Comparison of ENCODE assay signal across 8 cellular contexts in genomic region chr2:38751847-38752410, GRCh38. TPM values are rescaled to one million over a fixed set of nuclear protein-coding genes. Genes with fewer than 3 reads are reported as not detected.
A peak's percentile ranks its signal among the peaks of the same experiment; 100 is the strongest.
DNase-seq lines count a peak whose midpoint lies in the region; TF ChIP-seq lines count a peak whose summit lies in the region.

No MANE protein-coding gene starts in this region.

- H3K79me2 ChIP-seq in OCI-LY3 (ENCODE audit: low read length) (peaks cover 51% of the 10 kb centered on the region), neural cell (replicated peaks; ENCODE audit: insufficient read depth, low read length) (peaks cover 33% of the 10 kb centered on the region)

- intact Hi-C loops in activated CD4-positive, alpha-beta T cell treated with anti-CD3 and anti-CD28 coated beads, Interleukin-2, amount 10 ng/mL, durations not matched to agents 24 days and 14 days (cut with micrococcal nuclease) = loop anchor here (1.0 to 5.0 kb wide), 5 partner anchors 10 to 370 kb away; partner anchors contain the start of genes GEMIN6 and SOS1

- H3K27ac Mint-ChIP-seq in activated CD4-positive, alpha-beta T cell treated with anti-CD3 and anti-CD28 coated beads, Interleukin-2, amount 10 ng/mL, durations not matched to agents 24 days and 14 days = peak overlapping the region; percentile 98

- no peak for TF ChIP-seq RAD21 in neural cell (conservative IDR thresholded peaks at IDR 0.05)

- H3K27ac ChIP-seq in OCI-LY3 (ENCODE audit: low read length) (peak overlapping the region; percentile 69), ectodermal cell (ENCODE audit: insufficient read depth, low read depth, low read length, poor library complexity, severe bottlenecking) (peak overlapping the region; percentile 92), neural cell (ENCODE audit: low read length) (peak overlapping the region; percentile 100)

- H3K4me3 ChIP-seq in OCI-LY3 (ENCODE audit: low read length) = peak overlapping the region; percentile 92
- H3K4me3 ChIP-seq in ectodermal cell (ENCODE audit: insufficient read depth, low read depth, low read length) = peak overlapping the region; percentile 72
- H3K4me3 ChIP-seq in neural cell (ENCODE audit: low read length) = peak overlapping the region; percentile 96

- peaks cover 38% of the 10 kb centered on the region for H3K4me1 Mint-ChIP-seq in activated CD4-positive, alpha-beta T cell treated with anti-CD3 and anti-CD28 coated beads, Interleukin-2, amount 10 ng/mL, durations not matched to agents 24 days and 14 days

- peak overlapping the region; percentile 91 for H3K4me3 Mint-ChIP-seq in activated CD4-positive, alpha-beta T cell treated with anti-CD3 and anti-CD28 coated beads, Interleukin-2, amount 10 ng/mL, durations not matched to agents 24 days and 14 days

- H3K4me2 ChIP-seq in OCI-LY3 (ENCODE audit: low read length) (peak overlapping the region; percentile 83), neural cell (ENCODE audit: low read length) (peak overlapping the region; percentile 69)

- no peaks in the 10 kb centered on the region for H3F3A ChIP-seq in neural cell (ENCODE audit: insufficient read depth, low read length, poor library complexity, severe bottlenecking)

- H3K9me3 Mint-ChIP-seq in activated CD4-positive, alpha-beta T cell treated with anti-CD3 and anti-CD28 coated beads, Interleukin-2, amount 10 ng/mL, durations not matched to agents 24 days and 14 days = no peaks in the 10 kb centered on the region

- no peaks in the 10 kb centered on the region for H3K9me3 ChIP-seq in OCI-LY3 (ENCODE audit: insufficient read depth, low read length)
- no peaks in the 10 kb centered on the region for H3K9me3 ChIP-seq in ectodermal cell (ENCODE audit: control insufficient read depth, low read length)
- no peaks in the 10 kb centered on the region for H3K9me3 ChIP-seq in neural cell (ENCODE audit: low read length)

- H3K4me1 ChIP-seq in OCI-LY3 (ENCODE audit: low read length) = peaks cover 43% of the 10 kb centered on the region
- H3K4me1 ChIP-seq in ectodermal cell (ENCODE audit: control insufficient read depth, insufficient read depth, low read length) = peaks cover 19% of the 10 kb centered on the region

- H3K36me3 ChIP-seq in OCI-LY3 (replicated peaks; ENCODE audit: low read depth, low read length) (peaks cover 36% of the 10 kb centered on the region), ectodermal cell (ENCODE audit: control insufficient read depth, insufficient read depth, low read length) (peaks cover 27% of the 10 kb centered on the region), neural cell (ENCODE audit: insufficient read depth, low read length) (peaks cover 19% of the 10 kb centered on the region)

- TF ChIP-seq CTCF in OCI-LY3 (IDR thresholded peaks at IDR 0.05; ENCODE audit: low read depth, low read length) = no peak
- TF ChIP-seq CTCF in neural cell (IDR thresholded peaks at IDR 0.05; ENCODE audit: poor library complexity, severe bottlenecking) = no peak

- H3K27me3 Mint-ChIP-seq in activated CD4-positive, alpha-beta T cell treated with anti-CD3 and anti-CD28 coated beads, Interleukin-2, amount 10 ng/mL, durations not matched to agents 24 days and 14 days = peaks cover 2% of the 10 kb centered on the region

- H4K20me1 ChIP-seq in OCI-LY3 (ENCODE audit: insufficient read depth, low read length) (peaks cover 33% of the 10 kb centered on the region), neural cell (ENCODE audit: insufficient read depth) (peaks cover 13% of the 10 kb centered on the region)

- H3K27me3 ChIP-seq in OCI-LY3 (ENCODE audit: low read depth, low read length) (no peaks in the 10 kb centered on the region), ectodermal cell (ENCODE audit: control insufficient read depth, insufficient read depth, low read length, poor library complexity, severe bottlenecking) (no peaks in the 10 kb centered on the region), neural cell (ENCODE audit: insufficient read depth, low read depth, low read length) (no peaks in the 10 kb centered on the region)

- peak overlapping the region; percentile 75 for H3K9ac ChIP-seq in OCI-LY3 (ENCODE audit: low read length)
- H3K9ac ChIP-seq in neural cell (ENCODE audit: low read length) = peak overlapping the region; percentile 100

- no peak for TF ChIP-seq EP300 in neural cell (conservative IDR thresholded peaks at IDR 0.05; ENCODE audit: poor library complexity, severe bottlenecking)

- no peaks in the 10 kb centered on the region for H3K9me2 ChIP-seq in neural cell (ENCODE audit: insufficient read depth, low read length)

- H3K36me3 Mint-ChIP-seq in activated CD4-positive, alpha-beta T cell treated with anti-CD3 and anti-CD28 coated beads, Interleukin-2, amount 10 ng/mL, durations not matched to agents 24 days and 14 days (ENCODE audit: low read depth) = peaks cover 40% of the 10 kb centered on the region

- H2AFZ ChIP-seq in OCI-LY3 (ENCODE audit: low read depth, low read length) = peak overlapping the region; percentile 60
- H2AFZ ChIP-seq in neural cell (ENCODE audit: low read depth, low read length) = peak overlapping the region; percentile 75

- no peak for DNase-seq in activated CD4-positive, alpha-beta T cell treated with anti-CD3 and anti-CD28 coated beads, Interleukin-2, amount 10 ng/mL, durations not matched to agents 24 days and 14 days
- no peak for DNase-seq in activated CD4-positive, alpha-beta T cell treated with anti-CD3 and anti-CD28 coated beads, Interleukin-2, amount 50 U/mL, for 48 hours
- no peak for DNase-seq in central memory CD4-positive, alpha-beta T cell
- DNase-seq in NCI-H2107 (lab: John Stamatoyannopoulos, UW) = no peak
- no peak for DNase-seq in HK-2 (ENCODE audit: unreplicated experiment)

- 8 to 19% methylated on average over 7 to 8 of the region's 8 CpGs for WGBS in ectodermal cell, 2 experiments

TF ChIP-seq in neural cell, 6 proteins besides CTCF, POLR2A, EP300 and RAD21:
- TF ChIP-seq POLR2AphosphoS5 (IDR thresholded peaks at IDR 0.05) (no peak), TAF1 (IDR thresholded peaks at IDR 0.05; ENCODE audit: low read depth) (no peak), SMC3 (conservative IDR thresholded peaks at IDR 0.05; ENCODE audit: poor library complexity) (no peak), EZH2 (IDR thresholded peaks at IDR 0.05; ENCODE audit: borderline replicate concordance, insufficient read depth, low read length, poor library complexity, severe bottlenecking) (no peak), MXI1 (conservative IDR thresholded peaks at IDR 0.05; ENCODE audit: poor library complexity, severe bottlenecking) (no peak), REST (IDR thresholded peaks at IDR 0.05; ENCODE audit: borderline replicate concordance) (no peak)

RNA-seq across cellular contexts. Expression of gene SRSF7, which starts 0.8 kb away (rescaled TPM):
- total RNA-seq in activated CD4-positive, alpha-beta T cell treated with anti-CD3 and anti-CD28 coated beads, Interleukin-2, amount 10 ng/mL, durations not matched to agents 24 days and 14 days = 415 and 419 TPM in 2 replicates
- 337 TPM for polyA plus RNA-seq in ectodermal cell (2013, experiment 1 of 4)
- 365 TPM for polyA plus RNA-seq in ectodermal cell (2013, experiment 2 of 4)
- polyA plus RNA-seq in ectodermal cell (2013, experiment 3 of 4) = 357 TPM
- 354 TPM for polyA plus RNA-seq in ectodermal cell (2013, experiment 4 of 4)
- 278 and 286 TPM in 2 replicates for polyA plus RNA-seq in neural cell
- 179 and 191 TPM in 2 replicates for polyA minus RNA-seq in neural cell

RNA-seq across cellular contexts. Expression of gene GEMIN6, which starts 26.1 kb away (rescaled TPM):
- total RNA-seq in activated CD4-positive, alpha-beta T cell treated with anti-CD3 and anti-CD28 coated beads, Interleukin-2, amount 10 ng/mL, durations not matched to agents 24 days and 14 days = 35.8 and 36.7 TPM in 2 replicates
- polyA plus RNA-seq in ectodermal cell (2013, experiment 1 of 4) = 14.2 TPM
- polyA plus RNA-seq in ectodermal cell (2013, experiment 2 of 4) = 12.9 TPM
- polyA plus RNA-seq in ectodermal cell (2013, experiment 3 of 4) = 12.8 TPM
- 12.5 TPM for polyA plus RNA-seq in ectodermal cell (2013, experiment 4 of 4)
- 8.7 and 12.4 TPM in 2 replicates for polyA plus RNA-seq in neural cell
- polyA minus RNA-seq in neural cell = 8.3 and 10.1 TPM in 2 replicates
